Comparison of ENCODE assay signal across 8 cellular contexts in genomic region chr17:62703776-62704380, GRCh38.
DNase-seq lines count a peak whose midpoint lies in the region; ATAC-seq, FAIRE-seq and TF ChIP-seq lines count a peak whose summit lies in the region.

No MANE protein-coding gene starts in this region.

- no peak for FAIRE-seq in pancreas (lab: Jason Lieb, UNC)

- no peak overlapping the region for H3K27ac Mint-ChIP-seq in activated naive CD4-positive, alpha-beta T cell treated with anti-CD3 and anti-CD28 coated beads, Interleukin-2, amount 10 ng/mL, durations not matched to agents 7 days and 5 days

- TF ChIP-seq CTCF in cardiac muscle cell (IDR thresholded peaks at IDR 0.05; ENCODE audit: low read depth, low read length) = peak; percentile 70
- peak; percentile 60 to 82 (median 68) for TF ChIP-seq CTCF in pancreas (IDR thresholded peaks at IDR 0.05)
- TF ChIP-seq CTCF in tibial artery (IDR thresholded peaks at IDR 0.05) = peak; percentile 75 to 82

- 0 to 1% methylated on average over 33 to 80 of the region's 80 CpGs for WGBS in pancreas, 2 donors

- peaks cover 2% of the 10 kb centered on the region for H3K9me3 Mint-ChIP-seq in activated naive CD4-positive, alpha-beta T cell treated with anti-CD3 and anti-CD28 coated beads, Interleukin-2, amount 10 ng/mL, durations not matched to agents 7 days and 5 days

- peak overlapping the region; percentile 28 for H3K4me3 ChIP-seq in Jurkat, Clone E6-1 (ENCODE audit: low read length)
- H3K4me3 ChIP-seq in cardiac muscle cell (peak overlapping the region; percentile 69), pancreas (peak overlapping the region; percentile 51 to 79 (median 60)), tibial artery (peak overlapping the region; percentile 54 to 60)

- H3K27ac ChIP-seq in cardiac muscle cell = peak overlapping the region; percentile 70
- H3K27ac ChIP-seq in pancreas = peak overlapping the region in 3 of 4 donors; percentile 24 to 84 (median 39)
- H3K27ac ChIP-seq in tibial artery = peak overlapping the region in 1 of 2 donors; percentile 39

- H3K36me3 ChIP-seq in cardiac muscle cell = no peaks in the 10 kb centered on the region
- no peaks in the 10 kb centered on the region for H3K36me3 ChIP-seq in pancreas
- no peaks in the 10 kb centered on the region for H3K36me3 ChIP-seq in tibial artery

- H3K36me3 Mint-ChIP-seq in activated naive CD4-positive, alpha-beta T cell treated with anti-CD3 and anti-CD28 coated beads, Interleukin-2, amount 10 ng/mL, durations not matched to agents 7 days and 5 days = no peaks in the 10 kb centered on the region

- peak; percentile 83 for ATAC-seq in GM21529 (IDR thresholded peaks at IDR 0.05; ENCODE audit: unreplicated experiment)
- peak; percentile 92 to 97 (median 96) for ATAC-seq in pancreas

- intact Hi-C loops in pancreas (cut with DNase I) (loop anchor here in 2 of 3 donors (5.0 to 10.0 kb wide), 3 partner anchors 261 to 703 kb away; partner anchors contain the start of gene TANC2 (in 1 of the 2)), tibial artery (cut with DNase I; ENCODE audit: low total_unique reads) (loop anchor here (2.0 to 5.0 kb wide), 2 partner anchors 263 to 703 kb away; partner anchors contain the start of gene TANC2)

- DNase-seq in DMS114 treated with DMSO at 0.1 percent for 48 hours (lab: John Stamatoyannopoulos, UW; ENCODE audit: unreplicated experiment) = peak; percentile 7
- DNase-seq in Jurkat, Clone E6-1 (ENCODE audit: low read depth, low spot score) = no peak
- DNase-seq in SK-N-DZ (ENCODE audit: low spot score) = peak; percentile 62
- DNase-seq in activated naive CD4-positive, alpha-beta T cell treated with anti-CD3 and anti-CD28 coated beads, Interleukin-2, amount 10 ng/mL, durations not matched to agents 7 days and 5 days = peak; percentile 72
- peak; percentile 70 to 87 for DNase-seq in cardiac muscle cell (ENCODE audit: low read depth in 1 of 2, low spot score in 1 of 2)
- peak; percentile 50 to 94 (median 77) for DNase-seq in pancreas
- DNase-seq in tibial artery = peak; percentile 58 to 79

- H3K4me3 Mint-ChIP-seq in activated naive CD4-positive, alpha-beta T cell treated with anti-CD3 and anti-CD28 coated beads, Interleukin-2, amount 10 ng/mL, durations not matched to agents 7 days and 5 days = peak overlapping the region; percentile 22

- H3K9me3 ChIP-seq in cardiac muscle cell (ENCODE audit: low read depth) = no peaks in the 10 kb centered on the region
- no peaks in the 10 kb centered on the region for H3K9me3 ChIP-seq in pancreas
- H3K9me3 ChIP-seq in tibial artery = peaks cover 0 to 4% (median 0%) of the 10 kb centered on the region in 3 donors

- H3K4me1 ChIP-seq in cardiac muscle cell (ENCODE audit: low read depth) (peaks cover 15% of the 10 kb centered on the region), pancreas (peaks cover 0 to 14% (median 0%) of the 10 kb centered on the region in 3 donors), tibial artery (peaks cover 0 to 29% (median 11%) of the 10 kb centered on the region in 4 donors)

- CTCF ChIA-PET in activated naive CD4-positive, alpha-beta T cell treated with anti-CD3 and anti-CD28 coated beads, Interleukin-2, amount 10 ng/mL, durations not matched to agents 7 days and 5 days (lab: Charles Lee) = interaction anchor here (0.5 kb wide), 1 partner anchor 53 kb away, joined by 3 read pairs; no protein-coding TSS in a partner anchor

- H3K4me1 Mint-ChIP-seq in activated naive CD4-positive, alpha-beta T cell treated with anti-CD3 and anti-CD28 coated beads, Interleukin-2, amount 10 ng/mL, durations not matched to agents 7 days and 5 days = peaks cover 6% of the 10 kb centered on the region

- H3K27me3 ChIP-seq in cardiac muscle cell (no peaks in the 10 kb centered on the region), pancreas (no peaks in the 10 kb centered on the region), tibial artery (peaks cover 0 to 34% of the 10 kb centered on the region in 2 donors)

- H3K27me3 Mint-ChIP-seq in activated naive CD4-positive, alpha-beta T cell treated with anti-CD3 and anti-CD28 coated beads, Interleukin-2, amount 10 ng/mL, durations not matched to agents 7 days and 5 days = peaks cover 68% of the 10 kb centered on the region
